ENCODE assay signal across 8 cellular contexts in the genomic region with DNA sequence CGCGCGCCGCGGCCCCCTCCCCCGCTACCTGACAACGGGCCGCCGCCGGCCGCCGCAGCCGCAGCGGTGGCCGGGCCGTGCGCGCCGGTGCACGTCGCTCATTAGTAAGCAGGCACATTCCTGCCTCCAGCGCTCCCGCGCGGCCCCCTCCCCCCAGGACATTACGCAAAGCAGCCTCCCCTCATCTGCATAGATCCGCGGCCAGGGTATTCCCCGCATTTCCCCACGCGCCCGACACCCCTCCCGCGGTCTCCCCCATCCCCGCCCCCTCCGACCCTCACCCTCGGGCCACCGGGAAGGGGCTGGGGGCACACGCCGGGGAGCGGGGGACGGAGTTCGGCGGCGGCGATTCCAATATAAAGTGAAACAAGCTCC. TPM values are rescaled to one million over a fixed set of nuclear protein-coding genes. Genes with fewer than 3 reads are reported as not detected.
DNase-seq lines count a peak whose midpoint lies in the region; ATAC-seq and TF ChIP-seq lines count a peak whose summit lies in the region.

A gene with protein sequence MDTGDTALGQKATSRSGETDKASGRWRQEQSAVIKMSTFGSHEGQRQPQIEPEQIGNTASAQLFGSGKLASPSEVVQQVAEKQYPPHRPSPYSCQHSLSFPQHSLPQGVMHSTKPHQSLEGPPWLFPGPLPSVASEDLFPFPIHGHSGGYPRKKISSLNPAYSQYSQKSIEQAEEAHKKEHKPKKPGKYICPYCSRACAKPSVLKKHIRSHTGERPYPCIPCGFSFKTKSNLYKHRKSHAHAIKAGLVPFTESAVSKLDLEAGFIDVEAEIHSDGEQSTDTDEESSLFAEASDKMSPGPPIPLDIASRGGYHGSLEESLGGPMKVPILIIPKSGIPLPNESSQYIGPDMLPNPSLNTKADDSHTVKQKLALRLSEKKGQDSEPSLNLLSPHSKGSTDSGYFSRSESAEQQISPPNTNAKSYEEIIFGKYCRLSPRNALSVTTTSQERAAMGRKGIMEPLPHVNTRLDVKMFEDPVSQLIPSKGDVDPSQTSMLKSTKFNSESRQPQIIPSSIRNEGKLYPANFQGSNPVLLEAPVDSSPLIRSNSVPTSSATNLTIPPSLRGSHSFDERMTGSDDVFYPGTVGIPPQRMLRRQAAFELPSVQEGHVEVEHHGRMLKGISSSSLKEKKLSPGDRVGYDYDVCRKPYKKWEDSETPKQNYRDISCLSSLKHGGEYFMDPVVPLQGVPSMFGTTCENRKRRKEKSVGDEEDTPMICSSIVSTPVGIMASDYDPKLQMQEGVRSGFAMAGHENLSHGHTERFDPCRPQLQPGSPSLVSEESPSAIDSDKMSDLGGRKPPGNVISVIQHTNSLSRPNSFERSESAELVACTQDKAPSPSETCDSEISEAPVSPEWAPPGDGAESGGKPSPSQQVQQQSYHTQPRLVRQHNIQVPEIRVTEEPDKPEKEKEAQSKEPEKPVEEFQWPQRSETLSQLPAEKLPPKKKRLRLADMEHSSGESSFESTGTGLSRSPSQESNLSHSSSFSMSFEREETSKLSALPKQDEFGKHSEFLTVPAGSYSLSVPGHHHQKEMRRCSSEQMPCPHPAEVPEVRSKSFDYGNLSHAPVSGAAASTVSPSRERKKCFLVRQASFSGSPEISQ (N-terminal part only) (minus strand): TSS at position 106 of the 375 bp plus-strand sequence. CDS start 170,438 bp downstream, outside the sequence.

- H3K4me2 ChIP-seq in mesendoderm (ENCODE audit: low read length), result peak within 1 kb of the TSS; percentile 97

- no peak within 1 kb of the TSS for H4K5ac ChIP-seq in mesendoderm (ENCODE audit: low read length)

- peak within 1 kb of the TSS; percentile 96 for H3K56ac ChIP-seq in mesendoderm (ENCODE audit: low read length)

- peak within 1 kb of the TSS; percentile 55 for H2BK5ac ChIP-seq in mesendoderm (ENCODE audit: low read length)

- H3K4ac ChIP-seq in mesendoderm (ENCODE audit: low read depth, low read length), result peak within 1 kb of the TSS; percentile 75

- H3K18ac ChIP-seq in mesendoderm (ENCODE audit: low read length), result peak within 1 kb of the TSS; percentile 73

- peak within 1 kb of the TSS; percentile 87 for H3K9ac ChIP-seq in mesendoderm (ENCODE audit: low read length)

- no peak within 1 kb of the TSS for H2AK5ac ChIP-seq in mesendoderm (ENCODE audit: low read length)

- H3K27me3 ChIP-seq in effector memory CD4-positive, alpha-beta T cell (replicated peaks; ENCODE audit: control insufficient read depth, insufficient read depth, low read length, poor library complexity, severe bottlenecking), result no peaks in the 10 kb centered on the region
- H3K27me3 ChIP-seq in mesendoderm (ENCODE audit: insufficient read depth, low read length, poor library complexity), result no peaks in the 10 kb centered on the region

- WGBS in mesendoderm (ENCODE audit: extremely low coverage, insufficient coverage, low lambda C conversion rate), result no CpG with 5 or more reads among the region's 46 CpGs

- H4K8ac ChIP-seq in mesendoderm (ENCODE audit: low read depth, low read length), result no peak within 1 kb of the TSS

- peaks cover 5% of the 10 kb centered on the region for H3K79me1 ChIP-seq in mesendoderm (ENCODE audit: low read length)

- H3K79me2 ChIP-seq in mesendoderm (ENCODE audit: control insufficient read depth, insufficient read depth, low read length), result peaks cover 12% of the 10 kb centered on the region

- peak within 1 kb of the TSS; percentile 92 for H3K23ac ChIP-seq in mesendoderm (ENCODE audit: low read length)

- peak within 1 kb of the TSS; percentile 89 for H3K4me3 ChIP-seq in effector memory CD4-positive, alpha-beta T cell (ENCODE audit: insufficient read depth, low read depth, low read length, poor library complexity, severe bottlenecking)
- peak within 1 kb of the TSS; percentile 79 for H3K4me3 ChIP-seq in mesendoderm (ENCODE audit: low read length)

- peak within 1 kb of the TSS; percentile 100 for H3K27ac ChIP-seq in effector memory CD4-positive, alpha-beta T cell (ENCODE audit: insufficient read depth, low read length, poor library complexity, severe bottlenecking)
- peak within 1 kb of the TSS; percentile 89 for H3K27ac ChIP-seq in mesendoderm (ENCODE audit: low read depth, low read length)

- DNase-seq in NCI-H748 (lab: John Stamatoyannopoulos, UW; ENCODE audit: unreplicated experiment), result peak; percentile 67
- DNase-seq in activated CD8-positive, alpha-beta memory T cell treated with anti-CD3 and anti-CD28 coated beads for 4 hours (ENCODE audit: low read depth in 2 of 2), result peak; percentile 77 to 87
- DNase-seq in effector memory CD4-positive, alpha-beta T cell, result peak; percentile 83 to 87 (median 83)
- DNase-seq in mesendoderm, result peak; percentile 92
- peak; percentile 83 to 84 for DNase-seq in stimulated activated CD8-positive, alpha-beta memory T cell treated with anti-CD3 and anti-CD28 coated beads, Interleukin-15, amount 100 ng/mL, for 4 hours (ENCODE audit: low read depth in 2 of 2)

- peaks cover 14% of the 10 kb centered on the region for H3K4me1 ChIP-seq in effector memory CD4-positive, alpha-beta T cell (ENCODE audit: control insufficient read depth, insufficient read depth, low read length, poor library complexity, severe bottlenecking)
- peaks cover 8% of the 10 kb centered on the region for H3K4me1 ChIP-seq in mesendoderm (ENCODE audit: control insufficient read depth, low read depth, low read length)

- ATAC-seq in GM18505 (IDR thresholded peaks at IDR 0.05; ENCODE audit: unreplicated experiment) (peak; percentile 21), HG02884 (IDR thresholded peaks at IDR 0.05; ENCODE audit: unreplicated experiment) (peak; percentile 25), HG03378 (IDR thresholded peaks at IDR 0.05; ENCODE audit: unreplicated experiment) (no peak)

- no peaks in the 10 kb centered on the region for H3K36me3 ChIP-seq in effector memory CD4-positive, alpha-beta T cell (ENCODE audit: control insufficient read depth, insufficient read depth, low read length)
- H3K36me3 ChIP-seq in mesendoderm (ENCODE audit: control insufficient read depth, insufficient read depth, low read length), result no peaks in the 10 kb centered on the region

- no peak for TF ChIP-seq POLR2A in GM18505 (IDR thresholded peaks at IDR 0.05; ENCODE audit: borderline replicate concordance, extremely low read depth, insufficient read depth, insufficient read length)

- peak within 1 kb of the TSS; percentile 33 for H2BK120ac ChIP-seq in mesendoderm (ENCODE audit: low read depth, low read length)

- no peaks in the 10 kb centered on the region for H3K9me3 ChIP-seq in effector memory CD4-positive, alpha-beta T cell (ENCODE audit: control insufficient read depth, low read length)

- no peak within 1 kb of the TSS for H2BK15ac ChIP-seq in mesendoderm (replicated peaks; ENCODE audit: low read depth)

RNA-seq across cellular contexts. Expression of the gene that starts here (rescaled TPM):
- polyA plus RNA-seq in mesendoderm (2013, experiment 1 of 2), result 2.2 TPM
- polyA plus RNA-seq in mesendoderm (2013, experiment 2 of 2), result 2.3 TPM
